ENCODE assay signal across 9 cellular contexts in the genomic region with DNA sequence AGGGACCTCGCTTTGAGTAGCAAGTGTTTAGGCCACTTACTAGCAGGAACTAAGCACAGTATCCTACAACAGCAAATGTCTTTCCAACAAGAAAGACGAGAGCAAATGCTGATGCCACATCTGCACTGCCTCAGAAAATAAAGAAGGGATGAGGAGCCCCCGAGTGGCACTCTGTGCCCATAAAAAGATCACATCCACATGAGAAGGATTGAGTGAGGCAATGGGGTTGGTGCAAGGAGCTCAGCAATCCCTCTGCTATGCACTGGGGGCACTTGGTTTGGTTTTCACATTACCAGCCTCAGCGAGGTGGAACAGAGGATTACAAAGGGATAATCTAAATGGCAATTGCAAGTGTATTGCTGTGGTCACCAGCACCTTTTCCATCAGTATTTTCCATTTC.
DNase-seq lines count a peak whose midpoint lies in the region; ATAC-seq and TF ChIP-seq lines count a peak whose summit lies in the region.
"Had no signal": no experiment of that assay in that cellular context is flagged by ENCODE, and none has a peak within 500 bp of the region (broad histone marks: within the 10 kb centered on the region; RNA-seq: fewer than 3 reads in every experiment).

No MANE protein-coding gene starts in this region.

- H4K20me1 ChIP-seq in GM23248 (ENCODE audit: insufficient read depth) (no peaks in the 10 kb centered on the region), PC-9 (ENCODE audit: insufficient read depth) (no peaks in the 10 kb centered on the region)

- H3K9me2 ChIP-seq in GM23248 (ENCODE audit: insufficient read depth): no peaks in the 10 kb centered on the region
- H3K9me2 ChIP-seq in PC-9 (ENCODE audit: insufficient read depth): no peaks in the 10 kb centered on the region

- H3K4me1 ChIP-seq in GM23248 (ENCODE audit: insufficient read depth) (no peaks in the 10 kb centered on the region), PC-9 (replicated peaks; ENCODE audit: insufficient read depth) (no peaks in the 10 kb centered on the region), prostate gland (replicated peaks) (no peaks in the 10 kb centered on the region), suprapubic skin (no peaks in the 10 kb centered on the region), esophagus muscularis mucosa (no peaks in the 10 kb centered on the region)
- H3K4me1 ChIP-seq: colonic mucosa had no signal

- DNase-seq in DMS53 (lab: John Stamatoyannopoulos, UW): peak; percentile 71
- DNase-seq in GM23248: peak; percentile 65
- DNase-seq in PC-9: peak in 1 of 2 experiments; percentile 41
- DNase-seq in left cardiac atrium: no peak
- DNase-seq in prostate gland (ENCODE audit: low spot score): no peak
- DNase-seq in NCI-H187 treated with DMSO at 0.1 percent for 48 hours (lab: John Stamatoyannopoulos, UW): no peak
- no peak for DNase-seq in suprapubic skin (ENCODE audit: low spot score in 2 of 2)
- DNase-seq in esophagus muscularis mucosa (ENCODE audit: extremely low spot score): no peak
- DNase-seq: colonic mucosa had no signal

- H3K4me2 ChIP-seq in GM23248 (ENCODE audit: unreplicated experiment): no peak overlapping the region
- no peak overlapping the region for H3K4me2 ChIP-seq in PC-9

- POLR2A ChIA-PET in PC-9 (lab: Charles Lee; ENCODE audit: unreplicated experiment): no interaction called here

- H3K9me3 ChIP-seq in GM23248 (ENCODE audit: low read depth) (no peaks in the 10 kb centered on the region), PC-9 (ENCODE audit: insufficient read depth, low read depth) (no peaks in the 10 kb centered on the region), prostate gland (no peaks in the 10 kb centered on the region), suprapubic skin (no peaks in the 10 kb centered on the region), esophagus muscularis mucosa (peaks cover 0 to 14% (median 8%) of the 10 kb centered on the region in 4 donors)
- H3K9me3 ChIP-seq: colonic mucosa had no signal

- no peak overlapping the region for H3K9ac ChIP-seq in GM23248

- H3K79me2 ChIP-seq in GM23248 (ENCODE audit: insufficient read depth) (no peaks in the 10 kb centered on the region), PC-9 (ENCODE audit: low read depth) (no peaks in the 10 kb centered on the region)

- H3F3A ChIP-seq in GM23248 (ENCODE audit: insufficient read depth) (no peaks in the 10 kb centered on the region), PC-9 (ENCODE audit: insufficient read depth, low read depth) (no peaks in the 10 kb centered on the region)

- TF ChIP-seq POLR2A in prostate gland (IDR thresholded peaks at IDR 0.05): no peak
- TF ChIP-seq POLR2A in suprapubic skin (IDR thresholded peaks at IDR 0.05): no peak
- TF ChIP-seq POLR2A in esophagus muscularis mucosa (IDR thresholded peaks at IDR 0.05; ENCODE audit: low read depth): no peak

- BruUV-seq in PC-9 (replicated peaks; lab: Mats Ljungman, UMichigan): no TSS peak

- intact Hi-C loops in PC-9 (cut with micrococcal nuclease; ENCODE audit: unreplicated experiment) (loop anchor here (1.0 to 10.0 kb wide), 3 partner anchors 254 to 420 kb away; no protein-coding TSS in a partner anchor), left cardiac atrium (cut with DNase I) (no loop called here), prostate gland (cut with DNase I) (no loop called here), esophagus muscularis mucosa (cut with DNase I) (no loop called here)

- H3K27me3 ChIP-seq in GM23248 (replicated peaks; ENCODE audit: insufficient read depth): no peaks in the 10 kb centered on the region
- no peaks in the 10 kb centered on the region for H3K27me3 ChIP-seq in PC-9 (ENCODE audit: insufficient read depth, low read depth)
- H3K27me3 ChIP-seq in prostate gland (replicated peaks; ENCODE audit: insufficient read depth): no peaks in the 10 kb centered on the region
- no peaks in the 10 kb centered on the region for H3K27me3 ChIP-seq in suprapubic skin
- no peaks in the 10 kb centered on the region for H3K27me3 ChIP-seq in esophagus muscularis mucosa
- H3K27me3 ChIP-seq: colonic mucosa had no signal

- TF ChIP-seq CTCF in PC-9 (conservative IDR thresholded peaks at IDR 0.05) (0 out of 2 replicates have a peak, but pooled peaks have one; percentile 31), prostate gland (IDR thresholded peaks at IDR 0.05) (no peak), suprapubic skin (IDR thresholded peaks at IDR 0.05) (no peak), esophagus muscularis mucosa (IDR thresholded peaks at IDR 0.05) (no peak)

- CTCF ChIA-PET in PC-9 (lab: Charles Lee): interaction anchor here (0.5 to 1.0 kb wide), 5 partner anchors 252 to 422 kb away, joined by 3 to 6 read pairs (median 4); partner anchors contain the start of gene SLC7A11

- H3K36me3 ChIP-seq in GM23248 (ENCODE audit: low read depth) (no peaks in the 10 kb centered on the region), PC-9 (ENCODE audit: low read depth) (no peaks in the 10 kb centered on the region), prostate gland (no peaks in the 10 kb centered on the region), suprapubic skin (no peaks in the 10 kb centered on the region), esophagus muscularis mucosa (no peaks in the 10 kb centered on the region)
- H3K36me3 ChIP-seq: colonic mucosa had no signal

- ATAC-seq in left cardiac atrium: peak; percentile 44 to 45

- no peak overlapping the region; the same call in 1 of the 2 replicates for H2AFZ ChIP-seq in GM23248
- no peak overlapping the region for H2AFZ ChIP-seq in PC-9

- in situ Hi-C loops in GM23248 (cut with MboI): no loop called here

- H3K27ac ChIP-seq in GM23248 (no peak overlapping the region), PC-9 (no peak overlapping the region), prostate gland (no peak overlapping the region), suprapubic skin (no peak overlapping the region), esophagus muscularis mucosa (replicated peaks in 1 of 4) (no peak overlapping the region)
- H3K27ac ChIP-seq: colonic mucosa had no signal

- TF ChIP-seq EP300 in suprapubic skin (IDR thresholded peaks at IDR 0.05): no peak
- TF ChIP-seq EP300 in esophagus muscularis mucosa (IDR thresholded peaks at IDR 0.05): no peak

- H3K4me3 ChIP-seq in GM23248 (no peak overlapping the region), PC-9 (no peak overlapping the region), prostate gland (no peak overlapping the region), suprapubic skin (no peak overlapping the region), esophagus muscularis mucosa (no peak overlapping the region)
- H3K4me3 ChIP-seq: colonic mucosa had no signal

- 18 to 24% methylated on average over 4 of the region's 4 CpGs for WGBS in GM23248 (ENCODE audit: low coverage in 1 of 2, low lambda C conversion rate in 2 of 2, missing lambda C conversion rate in 2 of 2), 2 experiments
- WGBS in prostate gland: 59% methylated on average over 4 of the region's 4 CpGs
- WGBS in suprapubic skin: 44% methylated on average over 4 of the region's 4 CpGs
- WGBS in esophagus muscularis mucosa: 54% methylated on average over 2 of the region's 4 CpGs

Comparison
In these comparisons a context has a peak if more than half of its experiments do, and no peak if none do; other contexts are left out.
1. DNase-seq: peak in DMS53 (single experiment) and GM23248 (single experiment); none in left cardiac atrium (single experiment), prostate gland (single experiment), NCI-H187 treated with DMSO at 0.1 percent for 48 hours (single experiment), suprapubic skin (0 of 2) and esophagus muscularis mucosa (single experiment).